8 cellular contexts compared by ENCODE assay signal in genomic region chr9:4679268-4680177, GRCh38. TPM values are rescaled to one million over a fixed set of nuclear protein-coding genes. Genes with fewer than 3 reads are reported as not detected.
DNase-seq lines count a peak whose midpoint lies in the region; ATAC-seq and TF ChIP-seq lines count a peak whose summit lies in the region.

Gene CDC37L1, plus strand, starts transcription at chr9:4679569. Its CDS starts 199 bp downstream, at chr9:4679768.

- no peaks in the 10 kb centered on the region for H3K9me3 ChIP-seq in right lobe of liver

- H3K27ac ChIP-seq in dorsolateral prefrontal cortex (peak within 1 kb of the TSS; percentile 88 to 100 (median 97)), right lobe of liver (peak within 1 kb of the TSS; percentile 93 to 99 (median 99))

- H3K27me3 ChIP-seq in dorsolateral prefrontal cortex, result no peaks in the 10 kb centered on the region
- H3K27me3 ChIP-seq in right lobe of liver, result no peaks in the 10 kb centered on the region

- no peaks in the 10 kb centered on the region for H3K36me3 ChIP-seq in right lobe of liver

- H3K4me3 ChIP-seq in dorsolateral prefrontal cortex, result peak within 1 kb of the TSS; percentile 63 to 99 (median 92)
- peak within 1 kb of the TSS; percentile 76 to 91 (median 86) for H3K4me3 ChIP-seq in right lobe of liver

- ATAC-seq in GM19372 (IDR thresholded peaks at IDR 0.05; ENCODE audit: low read depth, unreplicated experiment) (peak; percentile 97), HG03558 (IDR thresholded peaks at IDR 0.05; ENCODE audit: extremely low read depth, unreplicated experiment) (peak; percentile 92), right lobe of liver (peak; percentile 91 to 97 (median 93))

- DNase-seq in CD1c-positive myeloid dendritic cell (ENCODE audit: extremely low spot score) (peak; percentile 99), NCI-H748 treated with DMSO at 0.1 percent for 48 hours (lab: John Stamatoyannopoulos, UW) (peak; percentile 94), dorsolateral prefrontal cortex (peak; percentile 94 to 99 (median 98)), right lobe of liver (peak; percentile 98 to 99 (median 98))
- peak; percentile 99 for DNase-seq in activated CD4-positive, alpha-beta T cell treated with anti-CD3 and anti-CD28 coated beads, Interleukin-2, amount 50 U/mL, for 4 hours
- DNase-seq in stimulated activated CD4-positive, alpha-beta T cell treated with anti-CD3 and anti-CD28 coated beads, Interleukin-4, amount 100 ng/mL, for 4 hours, result peak; percentile 97 to 100

- WGBS in right lobe of liver (ENCODE audit: insufficient coverage, low coverage, low lambda C conversion rate, missing lambda C conversion rate), result 0% methylated on average over 24 of the region's 66 CpGs

- peaks cover 0 to 24% (median 8%) of the 10 kb centered on the region in 4 donors for H3K4me1 ChIP-seq in right lobe of liver

- peak; percentile 99 for TF ChIP-seq POLR2A in right lobe of liver (IDR thresholded peaks at IDR 0.05)

- peak; percentile 8 to 81 (median 66) for TF ChIP-seq CTCF in dorsolateral prefrontal cortex (IDR thresholded peaks at IDR 0.05 in 54 of 56, conservative IDR thresholded peaks at IDR 0.05 in 2 of 56; ENCODE audit: low read depth in 1 of 56, partially characterized antibody in 56 of 56)
- peak; percentile 53 to 80 (median 56) for TF ChIP-seq CTCF in right lobe of liver (IDR thresholded peaks at IDR 0.05)

- intact Hi-C loops in dorsolateral prefrontal cortex (cut with DNase I) (loop anchor here (1.0 to 10.0 kb wide), 8 partner anchors 17 to 1152 kb away; partner anchors contain the start of genes AK3 (in 2 of the 2), PLPP6 (in 2 of the 2), JAK2 (in 1 of the 2) and PLGRKT (in 1 of the 2)), right lobe of liver (cut with DNase I) (no loop called here)

RNA-seq across cellular contexts. Expression of gene CDC37L1, which starts in this region (rescaled TPM):
- total RNA-seq in dorsolateral prefrontal cortex, result 10 to 100 TPM; 14.4 to 43.2 (median 28.4) TPM
- total RNA-seq in right lobe of liver, result 10 to 100 TPM; 20.9 to 42.4 (median 30.8) TPM

Comparison
In these comparisons a context has a peak if more than half of its experiments do, and no peak if none do; other contexts are left out.
1. Peak in every context shown above with its lines: DNase-seq, ATAC-seq, H3K4me3 ChIP-seq and H3K27ac ChIP-seq.
2. intact Hi-C loops: an anchor here in dorsolateral prefrontal cortex (1.0 to 10.0 kb wide); none called in right lobe of liver.